ENCODE assay signal across 30 cellular contexts in the genomic region with DNA sequence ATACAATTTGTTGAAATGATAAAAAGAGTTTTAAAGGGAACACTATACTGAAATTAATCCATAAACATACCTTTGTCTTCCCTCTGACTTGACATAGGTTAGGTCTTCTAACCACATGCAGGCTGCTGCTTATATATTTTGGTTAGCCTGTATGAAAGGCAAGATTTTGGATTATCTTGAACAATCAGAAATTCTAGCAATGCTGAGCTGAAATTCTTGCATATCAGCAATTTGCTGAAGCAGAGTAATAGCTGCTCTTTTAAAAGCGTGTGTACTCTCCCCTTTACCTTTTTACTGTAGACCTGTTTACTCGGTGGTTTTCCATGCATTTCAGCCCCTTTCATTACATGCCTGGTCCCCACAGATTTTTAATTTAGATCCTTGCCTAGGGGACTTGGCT.
"Had no signal": no experiment of that assay in that cellular context is flagged by ENCODE, and none has a peak within 500 bp of the region (broad histone marks: within the 10 kb centered on the region; RNA-seq: fewer than 3 reads in every experiment).

No MANE protein-coding gene starts in this region.

- H3K36me3 ChIP-seq: esophagus squamous epithelium, neural progenitor cell, ovary, sigmoid colon, tibial artery had no signal

- H3K27ac ChIP-seq: neural progenitor cell, ovary, psoas muscle, testis had no signal

- H3K36me3 Mint-ChIP-seq: immature natural killer cell; mesothelial cell of epicardium; natural killer cell treated with Interleukin-12 subunit alpha and Interleukin-12 subunit beta and Interleukin-15 and Interleukin-18, amount 100 ng/mL, for 72 hours; stimulated activated memory B cell treated with anti-CD40 and anti-IgM and Interleukin-4, amounts not matched to agents 10 μg/mL and 1 μg/mL and 100 μg/mL, for 72 hours; type B pancreatic cell had no signal

- DNase-seq: cerebellar nuclear complex; effector CD8-positive, alpha-beta T cell; endodermal cell; esophagus squamous epithelium; foreskin melanocyte; hypothalamus; immature natural killer cell; islet precursor cell; kidney glomerular epithelial cell; mucosa of descending colon; naive B cell; ovary; posterior cingulate gyrus; psoas muscle; right cardiac atrium; sigmoid colon; stimulated activated CD4-positive, alpha-beta T cell treated with anti-CD3 and anti-CD28 coated beads, Interleukin-2, amount 100 ng/mL, for 24 hours; stimulated activated CD4-positive, alpha-beta T cell treated with anti-CD3 and anti-CD28 coated beads, Interleukin-4, amount 100 ng/mL, for 24 hours; stimulated activated naive CD8-positive, alpha-beta T cell treated with anti-CD3 and anti-CD28 coated beads, Interleukin-15, Interleukin-2, amounts not matched to agents 100 U/mL and 50 U/mL, for 24 hours; substantia nigra; testis; tibial artery had no signal

- H3K4me3 Mint-ChIP-seq: dendritic cell treated with granulocyte-macrophage colony-stimulating factor and Interleukin-4, amounts not matched to agents 40 ng/mL and 50 ng/mL, for 4 days; endodermal cell; immature natural killer cell; memory B cell; mesothelial cell of epicardium; naive B cell; natural killer cell treated with Interleukin-12 subunit alpha and Interleukin-12 subunit beta and Interleukin-15 and Interleukin-18, amount 100 ng/mL, for 72 hours; neural progenitor cell; stimulated activated memory B cell treated with anti-CD40 and anti-IgM and Interleukin-4, amounts not matched to agents 10 μg/mL and 1 μg/mL and 100 μg/mL, for 72 hours; type B pancreatic cell had no signal

- H3K4me1 Mint-ChIP-seq: immature natural killer cell; memory B cell; naive B cell; stimulated activated memory B cell treated with anti-CD40 and anti-IgM and Interleukin-4, amounts not matched to agents 10 μg/mL and 1 μg/mL and 100 μg/mL, for 72 hours had no signal

- H3K27me3 ChIP-seq: esophagus squamous epithelium, neural progenitor cell, ovary, sigmoid colon, testis, tibial artery had no signal

- ATAC-seq: mucosa of descending colon; natural killer cell treated with Interleukin-12 subunit alpha and Interleukin-12 subunit beta and Interleukin-15 and Interleukin-18, amount 100 ng/mL, for 72 hours; stimulated activated memory B cell treated with anti-CD40 and anti-IgM and Interleukin-4, amounts not matched to agents 10 μg/mL and 1 μg/mL and 100 μg/mL, for 72 hours; stimulated activated naive CD8-positive, alpha-beta T cell treated with anti-CD3 and anti-CD28 coated beads, Interleukin-15, Interleukin-2, amounts not matched to agents 100 U/mL and 50 U/mL, for 24 hours had no signal

- H3K4me3 ChIP-seq: esophagus squamous epithelium, lung, mucosa of descending colon, neural progenitor cell, ovary, psoas muscle, sigmoid colon, testis, tibial artery had no signal

- H3K9me3 ChIP-seq: esophagus squamous epithelium, mucosa of descending colon, ovary, psoas muscle, sigmoid colon, testis, tibial artery had no signal

- H3K9me3 Mint-ChIP-seq: dendritic cell treated with granulocyte-macrophage colony-stimulating factor and Interleukin-4, amounts not matched to agents 40 ng/mL and 50 ng/mL, for 4 days; endodermal cell; immature natural killer cell; mesothelial cell of epicardium; natural killer cell treated with Interleukin-12 subunit alpha and Interleukin-12 subunit beta and Interleukin-15 and Interleukin-18, amount 100 ng/mL, for 72 hours; neural progenitor cell; type B pancreatic cell had no signal

- H3K27ac Mint-ChIP-seq: dendritic cell treated with granulocyte-macrophage colony-stimulating factor and Interleukin-4, amounts not matched to agents 40 ng/mL and 50 ng/mL, for 4 days; endodermal cell; immature natural killer cell; memory B cell; naive B cell; natural killer cell treated with Interleukin-12 subunit alpha and Interleukin-12 subunit beta and Interleukin-15 and Interleukin-18, amount 100 ng/mL, for 72 hours; neural progenitor cell; stimulated activated memory B cell treated with anti-CD40 and anti-IgM and Interleukin-4, amounts not matched to agents 10 μg/mL and 1 μg/mL and 100 μg/mL, for 72 hours; type B pancreatic cell had no signal

- H3K27me3 Mint-ChIP-seq: type B pancreatic cell had no signal

- H2AFZ ChIP-seq: neural progenitor cell had no signal
